Comparison of ENCODE assay signal across 8 cellular contexts in genomic region chr17:35578929-35579448, GRCh38. TPM values are rescaled to one million over a fixed set of nuclear protein-coding genes. Genes with fewer than 3 reads are reported as not detected.
A peak's percentile ranks its signal among the peaks of the same experiment; 100 is the strongest.
DNase-seq lines count a peak whose midpoint lies in the region; ATAC-seq lines count a peak whose summit lies in the region.

No MANE protein-coding gene starts in this region.

- ATAC-seq in GM19023 (IDR thresholded peaks at IDR 0.05; ENCODE audit: unreplicated experiment) (no peak), HG03095 (IDR thresholded peaks at IDR 0.05; ENCODE audit: unreplicated experiment) (no peak)

- H3K4me1 Mint-ChIP-seq in activated T-helper 1 cell treated with anti-CD3 and anti-CD28 coated beads, Interleukin-12 subunit alpha, Interleukin-12 subunit beta, Interleukin-2, Interleukin-4 antibody, amounts not matched to agents 30 ng/mL and 10 ng/mL and 1 ng/mL, durations not matched to agents 14 hours and 24 hours and 36 hours (ENCODE audit: low read depth), result peaks cover 36% of the 10 kb centered on the region

- H3K27ac ChIP-seq in iPS-20b (ENCODE audit: low read length) (peak overlapping the region; percentile 86), subcutaneous abdominal adipose tissue (ENCODE audit: low read depth, low read length) (peak overlapping the region; percentile 88)

- intact Hi-C loops in activated T-helper 1 cell treated with anti-CD3 and anti-CD28 coated beads, Interleukin-12 subunit alpha, Interleukin-12 subunit beta, Interleukin-2, Interleukin-4 antibody, amounts not matched to agents 30 ng/mL and 10 ng/mL and 1 ng/mL, durations not matched to agents 14 hours and 24 hours and 36 hours (cut with micrococcal nuclease), result loop anchor here (1.0 to 5.0 kb wide), 5 partner anchors 8 to 437 kb away; partner anchors contain the start of genes AP2B1, NLE1, SLFN12L and SLFN5

- peaks cover 2% of the 10 kb centered on the region for H3K27me3 Mint-ChIP-seq in activated T-helper 1 cell treated with anti-CD3 and anti-CD28 coated beads, Interleukin-12 subunit alpha, Interleukin-12 subunit beta, Interleukin-2, Interleukin-4 antibody, amounts not matched to agents 30 ng/mL and 10 ng/mL and 1 ng/mL, durations not matched to agents 14 hours and 24 hours and 36 hours (ENCODE audit: insufficient read depth)

- H3K9me3 Mint-ChIP-seq in activated T-helper 1 cell treated with anti-CD3 and anti-CD28 coated beads, Interleukin-12 subunit alpha, Interleukin-12 subunit beta, Interleukin-2, Interleukin-4 antibody, amounts not matched to agents 30 ng/mL and 10 ng/mL and 1 ng/mL, durations not matched to agents 14 hours and 24 hours and 36 hours, result no peaks in the 10 kb centered on the region

- no peaks in the 10 kb centered on the region for H3K9me3 ChIP-seq in iPS-20b (ENCODE audit: insufficient read depth, low read depth, low read length)
- H3K9me3 ChIP-seq in subcutaneous abdominal adipose tissue (ENCODE audit: control insufficient read depth in 5 of 5, low read length in 5 of 5), result no peaks in the 10 kb centered on the region

- 0 out of 2 replicates have a peak, but pooled peaks cover 4% of the 10 kb centered on the region for H3K27me3 ChIP-seq in iPS-20b (ENCODE audit: insufficient read depth, low read length)
- H3K27me3 ChIP-seq in subcutaneous abdominal adipose tissue (ENCODE audit: control insufficient read depth in 5 of 5, insufficient read depth in 4 of 5, low read length in 5 of 5), result no peaks in the 10 kb centered on the region

- peak; percentile 30 for DNase-seq in DMS53 (lab: John Stamatoyannopoulos, UW)
- DNase-seq in DMS53 treated with DMSO at 0.1 percent for 48 hours (lab: John Stamatoyannopoulos, UW; ENCODE audit: unreplicated experiment), result no peak
- no peak for DNase-seq in activated T-helper 1 cell treated with anti-CD3 and anti-CD28 coated beads, Interleukin-12 subunit alpha, Interleukin-12 subunit beta, Interleukin-2, Interleukin-4 antibody, amounts not matched to agents 30 ng/mL and 10 ng/mL and 1 ng/mL, durations not matched to agents 14 hours and 24 hours and 36 hours (ENCODE audit: low spot score)
- no peak for DNase-seq in NCI-H1417 treated with DMSO at 0.1 percent for 48 hours (lab: John Stamatoyannopoulos, UW)

- H3K4me3 ChIP-seq in iPS-20b (ENCODE audit: low read length), result peak overlapping the region; percentile 94
- H3K4me3 ChIP-seq in subcutaneous abdominal adipose tissue (ENCODE audit: low read depth in 1 of 5, low read length in 5 of 5), result peak overlapping the region; percentile 73 to 94 (median 92)

- H3K27ac Mint-ChIP-seq in activated T-helper 1 cell treated with anti-CD3 and anti-CD28 coated beads, Interleukin-12 subunit alpha, Interleukin-12 subunit beta, Interleukin-2, Interleukin-4 antibody, amounts not matched to agents 30 ng/mL and 10 ng/mL and 1 ng/mL, durations not matched to agents 14 hours and 24 hours and 36 hours, result peak overlapping the region; percentile 99

- peaks cover 12% of the 10 kb centered on the region for H3K36me3 Mint-ChIP-seq in activated T-helper 1 cell treated with anti-CD3 and anti-CD28 coated beads, Interleukin-12 subunit alpha, Interleukin-12 subunit beta, Interleukin-2, Interleukin-4 antibody, amounts not matched to agents 30 ng/mL and 10 ng/mL and 1 ng/mL, durations not matched to agents 14 hours and 24 hours and 36 hours (ENCODE audit: low read depth)

- peaks cover 17% of the 10 kb centered on the region for H3K36me3 ChIP-seq in iPS-20b (ENCODE audit: insufficient read depth, low read depth, low read length)
- peaks cover 8 to 18% (median 11%) of the 10 kb centered on the region in 5 donors for H3K36me3 ChIP-seq in subcutaneous abdominal adipose tissue (ENCODE audit: control insufficient read depth in 5 of 5, insufficient read depth in 5 of 5, low read length in 5 of 5)

- H3K4me1 ChIP-seq in iPS-20b (ENCODE audit: insufficient read depth, low read length) (no peaks in the 10 kb centered on the region), subcutaneous abdominal adipose tissue (ENCODE audit: control insufficient read depth in 5 of 5, insufficient read depth in 5 of 5, low read length in 5 of 5) (peaks cover 8 to 21% (median 19%) of the 10 kb centered on the region in 5 donors)

- peak overlapping the region; percentile 100 for H3K4me3 Mint-ChIP-seq in activated T-helper 1 cell treated with anti-CD3 and anti-CD28 coated beads, Interleukin-12 subunit alpha, Interleukin-12 subunit beta, Interleukin-2, Interleukin-4 antibody, amounts not matched to agents 30 ng/mL and 10 ng/mL and 1 ng/mL, durations not matched to agents 14 hours and 24 hours and 36 hours

- peak overlapping the region; percentile 95 for H3K9ac ChIP-seq in iPS-20b (ENCODE audit: low read depth, low read length)
- peak overlapping the region; percentile 82 to 90 (median 86) for H3K9ac ChIP-seq in subcutaneous abdominal adipose tissue (ENCODE audit: low read length in 5 of 5)

RNA-seq across cellular contexts. Expression of gene PEX12, which starts 0.6 kb away (rescaled TPM):
- total RNA-seq in activated T-helper 1 cell treated with anti-CD3 and anti-CD28 coated beads, Interleukin-12 subunit alpha, Interleukin-12 subunit beta, Interleukin-2, Interleukin-4 antibody, amounts not matched to agents 30 ng/mL and 10 ng/mL and 1 ng/mL, durations not matched to agents 14 hours and 24 hours and 36 hours, result 5.0 and 5.9 TPM in 2 replicates

RNA-seq across cellular contexts. Expression of gene AP2B1, which starts 8.1 kb away (rescaled TPM):
- 156 and 167 TPM in 2 replicates for total RNA-seq in activated T-helper 1 cell treated with anti-CD3 and anti-CD28 coated beads, Interleukin-12 subunit alpha, Interleukin-12 subunit beta, Interleukin-2, Interleukin-4 antibody, amounts not matched to agents 30 ng/mL and 10 ng/mL and 1 ng/mL, durations not matched to agents 14 hours and 24 hours and 36 hours

RNA-seq across cellular contexts. Expression of gene SLFN14, which starts 18.4 kb away (rescaled TPM):
- 0.05 and 0.10 TPM in 2 replicates for total RNA-seq in activated T-helper 1 cell treated with anti-CD3 and anti-CD28 coated beads, Interleukin-12 subunit alpha, Interleukin-12 subunit beta, Interleukin-2, Interleukin-4 antibody, amounts not matched to agents 30 ng/mL and 10 ng/mL and 1 ng/mL, durations not matched to agents 14 hours and 24 hours and 36 hours

RNA-seq across cellular contexts. Expression of gene SLFN12L, which starts 41.5 kb away (rescaled TPM):
- 45.2 and 49.3 TPM in 2 replicates for total RNA-seq in activated T-helper 1 cell treated with anti-CD3 and anti-CD28 coated beads, Interleukin-12 subunit alpha, Interleukin-12 subunit beta, Interleukin-2, Interleukin-4 antibody, amounts not matched to agents 30 ng/mL and 10 ng/mL and 1 ng/mL, durations not matched to agents 14 hours and 24 hours and 36 hours
